1 cellular context compared by ENCODE assay signal in the genomic region with DNA sequence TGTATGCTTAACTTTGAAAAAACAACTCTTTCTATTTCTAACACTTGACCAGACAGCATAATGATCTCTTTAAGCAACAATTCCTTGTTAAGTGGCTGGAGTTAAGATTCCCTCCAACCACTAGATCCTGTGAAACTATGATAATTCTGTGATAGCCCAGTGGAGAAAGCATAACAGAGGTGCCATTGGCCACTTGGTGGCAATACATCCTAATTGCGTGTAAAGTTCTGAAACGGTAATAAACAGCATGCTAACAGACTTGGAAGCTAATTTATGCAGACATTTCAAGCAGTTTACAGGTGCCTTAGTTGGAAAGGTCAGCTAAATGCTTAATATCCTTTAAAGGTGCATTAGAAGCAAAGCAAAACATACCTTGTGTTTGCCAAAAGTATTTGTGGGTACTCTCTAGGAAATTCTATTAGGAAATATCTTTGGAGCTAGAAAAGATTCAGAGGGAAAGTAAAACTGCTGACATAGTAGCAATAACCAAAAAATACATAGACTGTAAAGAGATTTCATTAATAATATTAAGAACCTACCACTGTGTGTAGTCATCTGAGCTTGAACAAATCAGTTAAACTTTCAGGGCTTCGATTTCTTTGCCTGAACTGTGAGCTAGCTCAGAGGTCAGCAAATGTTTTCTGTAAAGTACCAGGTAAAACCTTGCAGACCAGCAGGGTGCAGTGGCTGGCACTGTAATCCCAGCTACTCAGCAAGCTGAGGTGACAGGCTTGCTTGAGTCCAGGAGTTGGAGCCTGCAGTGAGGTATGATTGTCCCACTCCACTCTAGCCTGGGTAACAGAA.
A peak's percentile ranks its signal among the peaks of the same experiment; 100 is the strongest.
TF ChIP-seq lines count a peak whose summit lies in the region.

No MANE protein-coding gene starts in this region.

TF ChIP-seq in HepG2, 621 proteins besides CTCF, POLR2A, EP300 and RAD21 (continued from another document and continues in another):
- TF ChIP-seq, protein P1, sequence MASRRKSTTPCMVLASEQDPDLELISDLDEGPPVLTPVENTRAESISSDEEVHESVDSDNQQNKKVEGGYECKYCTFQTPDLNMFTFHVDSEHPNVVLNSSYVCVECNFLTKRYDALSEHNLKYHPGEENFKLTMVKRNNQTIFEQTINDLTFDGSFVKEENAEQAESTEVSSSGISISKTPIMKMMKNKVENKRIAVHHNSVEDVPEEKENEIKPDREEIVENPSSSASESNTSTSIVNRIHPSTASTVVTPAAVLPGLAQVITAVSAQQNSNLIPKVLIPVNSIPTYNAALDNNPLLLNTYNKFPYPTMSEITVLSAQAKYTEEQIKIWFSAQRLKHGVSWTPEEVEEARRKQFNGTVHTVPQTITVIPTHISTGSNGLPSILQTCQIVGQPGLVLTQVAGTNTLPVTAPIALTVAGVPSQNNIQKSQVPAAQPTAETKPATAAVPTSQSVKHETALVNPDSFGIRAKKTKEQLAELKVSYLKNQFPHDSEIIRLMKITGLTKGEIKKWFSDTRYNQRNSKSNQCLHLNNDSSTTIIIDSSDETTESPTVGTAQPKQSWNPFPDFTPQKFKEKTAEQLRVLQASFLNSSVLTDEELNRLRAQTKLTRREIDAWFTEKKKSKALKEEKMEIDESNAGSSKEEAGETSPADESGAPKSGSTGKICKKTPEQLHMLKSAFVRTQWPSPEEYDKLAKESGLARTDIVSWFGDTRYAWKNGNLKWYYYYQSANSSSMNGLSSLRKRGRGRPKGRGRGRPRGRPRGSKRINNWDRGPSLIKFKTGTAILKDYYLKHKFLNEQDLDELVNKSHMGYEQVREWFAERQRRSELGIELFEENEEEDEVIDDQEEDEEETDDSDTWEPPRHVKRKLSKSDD (CRISPR knock-in tag; IDR thresholded peaks at IDR 0.05; ENCODE audit: low read depth): no peak
- TF ChIP-seq ZNF543 (CRISPR knock-in tag; IDR thresholded peaks at IDR 0.05) (0 out of 2 replicates have a peak, but pooled peaks have one; percentile 35), SKI (IDR thresholded peaks at IDR 0.05; ENCODE audit: partially characterized antibody) (no peak), SRSF9 (IDR thresholded peaks at IDR 0.05; ENCODE audit: borderline replicate concordance, insufficient read depth, low read depth, low read length, poor library complexity, severe bottlenecking) (no peak), SIN3B (IDR thresholded peaks at IDR 0.05; ENCODE audit: low read length) (no peak), NFKBIZ (CRISPR knock-in tag; IDR thresholded peaks at IDR 0.05) (no peak), KDM4B (CRISPR knock-in tag; IDR thresholded peaks at IDR 0.05) (no peak), ISX (CRISPR knock-in tag; conservative IDR thresholded peaks at IDR 0.05) (no peak), ZNF761 (CRISPR knock-in tag; conservative IDR thresholded peaks at IDR 0.05) (0 out of 2 replicates have a peak, but pooled peaks have one; percentile 54), ZNF703 (CRISPR knock-in tag; IDR thresholded peaks at IDR 0.05; ENCODE audit: borderline replicate concordance) (no peak), IKZF4 (CRISPR knock-in tag; IDR thresholded peaks at IDR 0.05; ENCODE audit: borderline replicate concordance, low read depth, not compliant biosample characterization) (no peak), CBX1 (IDR thresholded peaks at IDR 0.05; ENCODE audit: low read depth) (no peak), ZKSCAN5 (CRISPR knock-in tag; IDR thresholded peaks at IDR 0.05) (no peak), MAFF (IDR thresholded peaks at IDR 0.05; ENCODE audit: low read depth, low read length) (peak; percentile 34), PAWR (CRISPR knock-in tag; IDR thresholded peaks at IDR 0.05; ENCODE audit: borderline replicate concordance) (no peak), ZNF605 (CRISPR knock-in tag; IDR thresholded peaks at IDR 0.05) (no peak), NFE2L2 (IDR thresholded peaks at IDR 0.05; ENCODE audit: low read length) (no peak), NCOA2 (CRISPR knock-in tag; IDR thresholded peaks at IDR 0.05) (no peak), ZBTB8A (CRISPR knock-in tag; IDR thresholded peaks at IDR 0.05; ENCODE audit: borderline replicate concordance, low read depth) (no peak), ZNF556 (CRISPR knock-in tag; IDR thresholded peaks at IDR 0.05; ENCODE audit: borderline replicate concordance) (peak; percentile 51; the same call in 1 of the 2 replicates), KDM1A (CRISPR knock-in tag; IDR thresholded peaks at IDR 0.05) (no peak), JARID2 (CRISPR knock-in tag; IDR thresholded peaks at IDR 0.05; ENCODE audit: insufficient replicate concordance) (no peak), ZNF136 (CRISPR knock-in tag; IDR thresholded peaks at IDR 0.05; ENCODE audit: low read depth) (no peak), SP1 (IDR thresholded peaks at IDR 0.05) (no peak), SP1 (CRISPR knock-in tag; IDR thresholded peaks at IDR 0.05) (no peak), GATAD2A (CRISPR knock-in tag; IDR thresholded peaks at IDR 0.05) (peak; percentile 31; the same call in 1 of the 2 replicates), RBM22 (optimal IDR thresholded peaks at IDR 0.05; ENCODE audit: low read length) (no peak), ATF7-NPFF (CRISPR knock-in tag; IDR thresholded peaks at IDR 0.05; ENCODE audit: low read depth) (no peak), FOSL2 (CRISPR knock-in tag; IDR thresholded peaks at IDR 0.05) (no peak), SRY (CRISPR knock-in tag; IDR thresholded peaks at IDR 0.05) (no peak), GTF3A (CRISPR knock-in tag; conservative IDR thresholded peaks at IDR 0.05) (0 out of 2 replicates have a peak, but pooled peaks have one; percentile 74), ZNF33B (CRISPR knock-in tag; IDR thresholded peaks at IDR 0.05) (no peak), RFX1 (IDR thresholded peaks at IDR 0.05) (no peak), ZBTB21 (CRISPR knock-in tag; IDR thresholded peaks at IDR 0.05) (no peak)
- TF ChIP-seq, protein P2, sequence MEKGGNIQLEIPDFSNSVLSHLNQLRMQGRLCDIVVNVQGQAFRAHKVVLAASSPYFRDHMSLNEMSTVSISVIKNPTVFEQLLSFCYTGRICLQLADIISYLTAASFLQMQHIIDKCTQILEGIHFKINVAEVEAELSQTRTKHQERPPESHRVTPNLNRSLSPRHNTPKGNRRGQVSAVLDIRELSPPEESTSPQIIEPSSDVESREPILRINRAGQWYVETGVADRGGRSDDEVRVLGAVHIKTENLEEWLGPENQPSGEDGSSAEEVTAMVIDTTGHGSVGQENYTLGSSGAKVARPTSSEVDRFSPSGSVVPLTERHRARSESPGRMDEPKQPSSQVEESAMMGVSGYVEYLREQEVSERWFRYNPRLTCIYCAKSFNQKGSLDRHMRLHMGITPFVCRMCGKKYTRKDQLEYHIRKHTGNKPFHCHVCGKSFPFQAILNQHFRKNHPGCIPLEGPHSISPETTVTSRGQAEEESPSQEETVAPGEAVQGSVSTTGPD (CRISPR knock-in tag; IDR thresholded peaks at IDR 0.05): no peak
- TF ChIP-seq, protein P3, sequence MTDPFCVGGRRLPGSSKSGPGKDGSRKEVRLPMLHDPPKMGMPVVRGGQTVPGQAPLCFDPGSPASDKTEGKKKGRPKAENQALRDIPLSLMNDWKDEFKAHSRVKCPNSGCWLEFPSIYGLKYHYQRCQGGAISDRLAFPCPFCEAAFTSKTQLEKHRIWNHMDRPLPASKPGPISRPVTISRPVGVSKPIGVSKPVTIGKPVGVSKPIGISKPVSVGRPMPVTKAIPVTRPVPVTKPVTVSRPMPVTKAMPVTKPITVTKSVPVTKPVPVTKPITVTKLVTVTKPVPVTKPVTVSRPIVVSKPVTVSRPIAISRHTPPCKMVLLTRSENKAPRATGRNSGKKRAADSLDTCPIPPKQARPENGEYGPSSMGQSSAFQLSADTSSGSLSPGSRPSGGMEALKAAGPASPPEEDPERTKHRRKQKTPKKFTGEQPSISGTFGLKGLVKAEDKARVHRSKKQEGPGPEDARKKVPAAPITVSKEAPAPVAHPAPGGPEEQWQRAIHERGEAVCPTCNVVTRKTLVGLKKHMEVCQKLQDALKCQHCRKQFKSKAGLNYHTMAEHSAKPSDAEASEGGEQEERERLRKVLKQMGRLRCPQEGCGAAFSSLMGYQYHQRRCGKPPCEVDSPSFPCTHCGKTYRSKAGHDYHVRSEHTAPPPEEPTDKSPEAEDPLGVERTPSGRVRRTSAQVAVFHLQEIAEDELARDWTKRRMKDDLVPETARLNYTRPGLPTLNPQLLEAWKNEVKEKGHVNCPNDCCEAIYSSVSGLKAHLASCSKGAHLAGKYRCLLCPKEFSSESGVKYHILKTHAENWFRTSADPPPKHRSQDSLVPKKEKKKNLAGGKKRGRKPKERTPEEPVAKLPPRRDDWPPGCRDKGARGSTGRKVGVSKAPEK (CRISPR knock-in tag; IDR thresholded peaks at IDR 0.05; ENCODE audit: borderline replicate concordance): peak; percentile 42; the same call in 1 of the 2 replicates
- TF ChIP-seq, protein P4, sequence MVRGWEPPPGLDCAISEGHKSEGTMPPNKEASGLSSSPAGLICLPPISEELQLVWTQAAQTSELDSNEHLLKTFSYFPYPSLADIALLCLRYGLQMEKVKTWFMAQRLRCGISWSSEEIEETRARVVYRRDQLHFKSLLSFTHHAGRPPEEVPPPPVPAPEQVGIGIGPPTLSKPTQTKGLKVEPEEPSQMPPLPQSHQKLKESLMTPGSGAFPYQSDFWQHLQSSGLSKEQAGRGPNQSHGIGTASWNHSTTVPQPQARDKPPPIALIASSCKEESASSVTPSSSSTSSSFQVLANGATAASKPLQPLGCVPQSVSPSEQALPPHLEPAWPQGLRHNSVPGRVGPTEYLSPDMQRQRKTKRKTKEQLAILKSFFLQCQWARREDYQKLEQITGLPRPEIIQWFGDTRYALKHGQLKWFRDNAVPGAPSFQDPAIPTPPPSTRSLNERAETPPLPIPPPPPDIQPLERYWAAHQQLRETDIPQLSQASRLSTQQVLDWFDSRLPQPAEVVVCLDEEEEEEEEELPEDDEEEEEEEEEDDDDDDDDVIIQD (CRISPR knock-in tag; IDR thresholded peaks at IDR 0.05; ENCODE audit: low read depth): no peak
- TF ChIP-seq, protein P5, sequence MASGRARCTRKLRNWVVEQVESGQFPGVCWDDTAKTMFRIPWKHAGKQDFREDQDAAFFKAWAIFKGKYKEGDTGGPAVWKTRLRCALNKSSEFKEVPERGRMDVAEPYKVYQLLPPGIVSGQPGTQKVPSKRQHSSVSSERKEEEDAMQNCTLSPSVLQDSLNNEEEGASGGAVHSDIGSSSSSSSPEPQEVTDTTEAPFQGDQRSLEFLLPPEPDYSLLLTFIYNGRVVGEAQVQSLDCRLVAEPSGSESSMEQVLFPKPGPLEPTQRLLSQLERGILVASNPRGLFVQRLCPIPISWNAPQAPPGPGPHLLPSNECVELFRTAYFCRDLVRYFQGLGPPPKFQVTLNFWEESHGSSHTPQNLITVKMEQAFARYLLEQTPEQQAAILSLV (CRISPR knock-in tag; IDR thresholded peaks at IDR 0.05; ENCODE audit: borderline replicate concordance): no peak
- TF ChIP-seq, protein P6, sequence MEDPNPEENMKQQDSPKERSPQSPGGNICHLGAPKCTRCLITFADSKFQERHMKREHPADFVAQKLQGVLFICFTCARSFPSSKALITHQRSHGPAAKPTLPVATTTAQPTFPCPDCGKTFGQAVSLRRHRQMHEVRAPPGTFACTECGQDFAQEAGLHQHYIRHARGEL (CRISPR knock-in tag; IDR thresholded peaks at IDR 0.05): no peak
- TF ChIP-seq, protein P7, sequence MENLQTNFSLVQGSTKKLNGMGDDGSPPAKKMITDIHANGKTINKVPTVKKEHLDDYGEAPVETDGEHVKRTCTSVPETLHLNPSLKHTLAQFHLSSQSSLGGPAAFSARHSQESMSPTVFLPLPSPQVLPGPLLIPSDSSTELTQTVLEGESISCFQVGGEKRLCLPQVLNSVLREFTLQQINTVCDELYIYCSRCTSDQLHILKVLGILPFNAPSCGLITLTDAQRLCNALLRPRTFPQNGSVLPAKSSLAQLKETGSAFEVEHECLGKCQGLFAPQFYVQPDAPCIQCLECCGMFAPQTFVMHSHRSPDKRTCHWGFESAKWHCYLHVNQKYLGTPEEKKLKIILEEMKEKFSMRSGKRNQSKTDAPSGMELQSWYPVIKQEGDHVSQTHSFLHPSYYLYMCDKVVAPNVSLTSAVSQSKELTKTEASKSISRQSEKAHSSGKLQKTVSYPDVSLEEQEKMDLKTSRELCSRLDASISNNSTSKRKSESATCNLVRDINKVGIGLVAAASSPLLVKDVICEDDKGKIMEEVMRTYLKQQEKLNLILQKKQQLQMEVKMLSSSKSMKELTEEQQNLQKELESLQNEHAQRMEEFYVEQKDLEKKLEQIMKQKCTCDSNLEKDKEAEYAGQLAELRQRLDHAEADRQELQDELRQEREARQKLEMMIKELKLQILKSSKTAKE (CRISPR knock-in tag; IDR thresholded peaks at IDR 0.05; ENCODE audit: borderline replicate concordance): no peak
